16 cellular contexts compared by ENCODE assay signal in the genomic region with DNA sequence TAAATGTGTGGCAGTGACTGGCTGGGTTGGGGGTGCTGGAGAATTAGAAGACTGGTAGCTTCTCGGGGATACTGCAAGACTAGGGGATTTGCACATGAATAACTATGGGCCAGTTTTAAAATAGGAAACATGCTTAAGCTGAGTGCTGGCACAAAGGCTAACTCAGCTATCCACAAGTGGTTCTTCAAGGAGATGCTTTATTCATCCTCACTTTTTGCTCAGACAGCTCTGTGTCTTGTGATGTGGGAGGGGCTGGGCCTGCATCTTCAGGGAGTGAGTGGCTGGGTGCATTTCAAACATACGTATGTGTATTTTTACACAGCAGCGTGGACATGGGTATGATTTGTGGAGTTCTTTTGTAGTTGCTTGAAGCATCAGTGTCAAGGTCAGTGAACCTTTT. TPM values are rescaled to one million over a fixed set of nuclear protein-coding genes. Genes with fewer than 3 reads are reported as not detected.
DNase-seq lines count a peak whose midpoint lies in the region; ATAC-seq and TF ChIP-seq lines count a peak whose summit lies in the region.
"Had no signal": no experiment of that assay in that cellular context is flagged by ENCODE, and none has a peak within 500 bp of the region (broad histone marks: within the 10 kb centered on the region; RNA-seq: fewer than 3 reads in every experiment).

No MANE protein-coding gene starts in this region.

- H3K27me3 ChIP-seq in left ventricle myocardium inferior (ENCODE audit: low read depth): no peaks in the 10 kb centered on the region
- H3K27me3 ChIP-seq in adipocyte (replicated peaks; ENCODE audit: control insufficient read depth, insufficient read depth, low read length): no peaks in the 10 kb centered on the region

- H3K4me1 Mint-ChIP-seq in memory B cell (peaks cover 50% of the 10 kb centered on the region), type B pancreatic cell (ENCODE audit: unreplicated experiment) (peaks cover 58% of the 10 kb centered on the region)

- DNase-seq in left ventricle myocardium inferior (no peak), left ventricle myocardium superior (no peak), adipocyte (ENCODE audit: low read depth) (no peak), memory B cell (ENCODE audit: low spot score in 2 of 2) (no peak), type B pancreatic cell (ENCODE audit: extremely low spot score, unreplicated experiment) (peak; percentile 24), NCI-H1417 treated with DMSO at 0.1 percent for 48 hours (lab: John Stamatoyannopoulos, UW) (no peak), NCI-H187 (lab: John Stamatoyannopoulos, UW) (no peak)
- DNase-seq in stimulated activated CD4-positive, alpha-beta T cell treated with anti-CD3 and anti-CD28 coated beads, Interleukin-1b, Interleukin-23, amount 100 ng/mL, for 48 hours: no peak
- DNase-seq: activated B cell treated with CpG ODN at 0.5 μM for 24 hours; activated CD8-positive, alpha-beta memory T cell treated with anti-CD3 and anti-CD28 coated beads, Interleukin-2, amount 50 U/mL, for 4 hours; DMS153; NCI-H1436 treated with DMSO at 0.1 percent for 48 hours; PC-3 had no signal

- peak overlapping the region; percentile 93 for H3K27ac ChIP-seq in left ventricle myocardium inferior (replicated peaks)

- no peak overlapping the region for H3K27ac Mint-ChIP-seq in memory B cell
- peak overlapping the region; percentile 10 for H3K27ac Mint-ChIP-seq in type B pancreatic cell
- H3K27ac Mint-ChIP-seq: activated B cell treated with CpG ODN at 0.5 μM for 24 hours had no signal

- intact Hi-C loops in left ventricle myocardium inferior (cut with micrococcal nuclease): no loop called here
- intact Hi-C loops in left ventricle myocardium superior (cut with micrococcal nuclease): no loop called here

- TF ChIP-seq CTCF in left ventricle myocardium inferior (IDR thresholded peaks at IDR 0.05; ENCODE audit: borderline replicate concordance): no peak
- TF ChIP-seq CTCF in type B pancreatic cell (conservative IDR thresholded peaks at IDR 0.05): no peak

- H3K36me3 Mint-ChIP-seq in memory B cell (peaks cover 6% of the 10 kb centered on the region), type B pancreatic cell (no peaks in the 10 kb centered on the region)

- H3K4me3 Mint-ChIP-seq in memory B cell: peak overlapping the region; percentile 39
- peak overlapping the region; percentile 62 for H3K4me3 Mint-ChIP-seq in type B pancreatic cell
- H3K4me3 Mint-ChIP-seq: central memory CD8-positive, alpha-beta T cell had no signal

- H3K4me1 ChIP-seq in left ventricle myocardium inferior (peaks cover 86% of the 10 kb centered on the region), adipocyte (ENCODE audit: control insufficient read depth, insufficient read depth, low read length) (peaks cover 60% of the 10 kb centered on the region)

- H3K36me3 ChIP-seq in left ventricle myocardium inferior (no peaks in the 10 kb centered on the region), adipocyte (ENCODE audit: control insufficient read depth, insufficient read depth, low read length, severe bottlenecking) (no peaks in the 10 kb centered on the region)

- H3K9me3 ChIP-seq in left ventricle myocardium inferior (replicated peaks) (no peaks in the 10 kb centered on the region), adipocyte (ENCODE audit: control insufficient read depth, low read length) (no peaks in the 10 kb centered on the region)

- ATAC-seq in left ventricle myocardium superior (no peak), memory B cell (ENCODE audit: low read depth) (no peak)
- ATAC-seq: activated naive CD4-positive, alpha-beta T cell treated with anti-CD3 and anti-CD28 coated beads, Interleukin-2, amount 50 U/mL, for 72 hours; PC-3; stimulated activated memory B cell treated with anti-CD40 and anti-IgM and Interleukin-4, amounts not matched to agents 10 μg/mL and 1 μg/mL and 100 μg/mL, for 72 hours had no signal

- H3K27me3 Mint-ChIP-seq in memory B cell (no peaks in the 10 kb centered on the region), type B pancreatic cell (no peaks in the 10 kb centered on the region)
- H3K27me3 Mint-ChIP-seq: activated B cell treated with CpG ODN at 0.5 μM for 24 hours; central memory CD8-positive, alpha-beta T cell; stimulated activated memory B cell treated with anti-CD40 and anti-IgM and Interleukin-4, amounts not matched to agents 10 μg/mL and 1 μg/mL and 100 μg/mL, for 72 hours had no signal

- H3K4me3 ChIP-seq in left ventricle myocardium inferior (peak overlapping the region; percentile 99), adipocyte (ENCODE audit: low read length) (peak overlapping the region; percentile 38)

- H3K9me3 Mint-ChIP-seq in memory B cell: no peaks in the 10 kb centered on the region
- no peaks in the 10 kb centered on the region for H3K9me3 Mint-ChIP-seq in type B pancreatic cell
- H3K9me3 Mint-ChIP-seq: activated B cell treated with CpG ODN at 0.5 μM for 24 hours; activated naive CD4-positive, alpha-beta T cell treated with anti-CD3 and anti-CD28 coated beads, Interleukin-2, amount 50 U/mL, for 72 hours; central memory CD8-positive, alpha-beta T cell; stimulated activated memory B cell treated with anti-CD40 and anti-IgM and Interleukin-4, amounts not matched to agents 10 μg/mL and 1 μg/mL and 100 μg/mL, for 72 hours had no signal

- H3K9ac ChIP-seq in adipocyte (ENCODE audit: low read length): peak overlapping the region; percentile 44

RNA-seq across cellular contexts. Expression of a gene that starts 2.3 kb away (rescaled TPM):
- total RNA-seq in left ventricle myocardium inferior (357 TPM), left ventricle myocardium superior (438 TPM), type B pancreatic cell (ENCODE audit: low replicate concordance) (21.0 and 29.7 TPM in 2 replicates)

Comparison
In these comparisons a context has a peak if more than half of its experiments do, and no peak if none do; other contexts are left out.
1. RNA of a gene that starts 2.3 kb away (total RNA-seq): 438 TPM in left ventricle myocardium superior (single experiment) and 357 TPM in left ventricle myocardium inferior (single experiment); 21.0 to 29.7 TPM in type B pancreatic cell; every median in the first group is over 10 times any median in the second.